In genomic region chr1:44354840-44355581, GRCh38 we compare ENCODE assay signal across 8 cellular contexts. TPM values are rescaled to one million over a fixed set of nuclear protein-coding genes. Genes with fewer than 3 reads are reported as not detected.
DNase-seq lines count a peak whose midpoint lies in the region; ATAC-seq and TF ChIP-seq lines count a peak whose summit lies in the region.

ERI3 (minus strand) TSS chr1:44355257; CDS start chr1:44355026, 231 bp downstream.

- no peak for TF ChIP-seq CTCF in choroid plexus epithelial cell (conservative IDR thresholded peaks at IDR 0.05; ENCODE audit: low read depth, low read length)
- TF ChIP-seq CTCF in kidney epithelial cell (IDR thresholded peaks at IDR 0.05; ENCODE audit: insufficient read depth, low read length, poor library complexity, severe bottlenecking): no peak

- intact Hi-C loops in activated CD4-positive, alpha-beta T cell treated with anti-CD3 and anti-CD28 coated beads for 36 hours (cut with DNase I, micrococcal nuclease): loop anchor here in 1 of 2 experiments (1.0 to 10.0 kb wide), 12 partner anchors 138 to 1510 kb away; partner anchors contain the start of genes ARMH1, ATP6V0B, CCDC24 and DMAP1

- H3K4me3 ChIP-seq in choroid plexus epithelial cell (ENCODE audit: low read depth, low read length) (peak within 1 kb of the TSS; percentile 84), kidney epithelial cell (ENCODE audit: low read depth, low read length) (peak within 1 kb of the TSS; percentile 78)

- DNase-seq in Ammon's horn (ENCODE audit: low spot score): peak; percentile 99
- DNase-seq in GM19238 (ENCODE audit: insufficient read length, low spot score): peak; percentile 99
- peak; percentile 88 to 97 for DNase-seq in NCI-H524 (lab: John Stamatoyannopoulos, UW)
- peak; percentile 98 for DNase-seq in activated CD4-positive, alpha-beta T cell treated with anti-CD3 and anti-CD28 coated beads for 36 hours
- DNase-seq in choroid plexus epithelial cell (ENCODE audit: low read depth): peak; percentile 98
- DNase-seq in kidney epithelial cell (ENCODE audit: low read depth): peak; percentile 87
- DNase-seq in stimulated activated CD4-positive, alpha-beta T cell treated with anti-CD3 and anti-CD28 coated beads, Interleukin-15, amount 100 ng/mL, for 48 hours (ENCODE audit: low read depth in 2 of 2): peak; percentile 94

- CTCF ChIA-PET in activated CD4-positive, alpha-beta T cell treated with anti-CD3 and anti-CD28 coated beads for 36 hours (lab: Charles Lee): interaction anchor here (0.7 to 1.6 kb wide), 4 partner anchors 17 to 1315 kb away, joined by 3 to 5 read pairs (median 4); no protein-coding TSS in a partner anchor

- peaks cover 34% of the 10 kb centered on the region for H3K4me1 Mint-ChIP-seq in activated CD4-positive, alpha-beta T cell treated with anti-CD3 and anti-CD28 coated beads for 36 hours

- no peaks in the 10 kb centered on the region for H3K9me3 Mint-ChIP-seq in activated CD4-positive, alpha-beta T cell treated with anti-CD3 and anti-CD28 coated beads for 36 hours (ENCODE audit: low read depth)

- peak within 1 kb of the TSS; percentile 90 for H3K4me3 Mint-ChIP-seq in activated CD4-positive, alpha-beta T cell treated with anti-CD3 and anti-CD28 coated beads for 36 hours

- peak; percentile 97 for ATAC-seq in HG03442 (IDR thresholded peaks at IDR 0.05; ENCODE audit: unreplicated experiment)
- peak; percentile 100 for ATAC-seq in activated CD4-positive, alpha-beta T cell treated with anti-CD3 and anti-CD28 coated beads for 36 hours

- H3K36me3 ChIP-seq in kidney epithelial cell (ENCODE audit: control insufficient read depth, insufficient read depth, low read length): no peaks in the 10 kb centered on the region

- no peaks in the 10 kb centered on the region for H3K27me3 ChIP-seq in kidney epithelial cell (ENCODE audit: control insufficient read depth, insufficient read depth, low read length)

- H3K27me3 Mint-ChIP-seq in activated CD4-positive, alpha-beta T cell treated with anti-CD3 and anti-CD28 coated beads for 36 hours: no peaks in the 10 kb centered on the region

- POLR2A ChIA-PET in activated CD4-positive, alpha-beta T cell treated with anti-CD3 and anti-CD28 coated beads for 36 hours (lab: Charles Lee): interaction anchor here (0.7 kb wide), 1 partner anchor 143 kb away, joined by 3 read pairs; no protein-coding TSS in a partner anchor

- peak within 1 kb of the TSS; percentile 82 for H3K27ac Mint-ChIP-seq in activated CD4-positive, alpha-beta T cell treated with anti-CD3 and anti-CD28 coated beads for 36 hours

- H3K36me3 Mint-ChIP-seq in activated CD4-positive, alpha-beta T cell treated with anti-CD3 and anti-CD28 coated beads for 36 hours (ENCODE audit: low read depth): peaks cover 4% of the 10 kb centered on the region

RNA-seq across cellular contexts. Expression of gene ERI3, which starts in this region (rescaled TPM):
- total RNA-seq in activated CD4-positive, alpha-beta T cell treated with anti-CD3 and anti-CD28 coated beads for 36 hours: 10 to 100 TPM; 36.7 to 41.3 TPM
- 64.8 and 77.6 TPM in 2 replicates for total RNA-seq in kidney epithelial cell

Comparison
In these comparisons a context has a peak if more than half of its experiments do, and no peak if none do; other contexts are left out.
1. Peak in every context shown above with its lines: DNase-seq, ATAC-seq and H3K4me3 ChIP-seq.